20 cellular contexts compared by ENCODE assay signal in the genomic region with DNA sequence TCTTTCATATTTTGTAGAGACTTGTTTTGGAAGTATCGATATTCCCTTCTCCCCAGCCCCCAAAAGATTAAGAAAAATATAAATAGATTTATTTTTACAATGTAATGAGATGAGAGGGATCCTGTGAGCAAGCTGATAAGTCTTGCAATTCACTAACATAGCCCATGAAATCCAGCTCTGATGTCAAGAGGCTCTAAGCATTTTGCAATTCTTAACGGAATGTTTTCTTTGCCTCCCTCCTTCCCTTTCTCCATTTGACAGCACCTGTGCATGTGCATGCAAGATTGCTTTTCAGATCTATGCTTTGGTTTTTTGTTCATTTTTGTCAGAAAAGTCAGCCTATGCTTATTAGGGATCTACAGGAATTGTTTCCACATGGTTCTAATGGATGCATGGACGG.
"Had no signal": no experiment of that assay in that cellular context is flagged by ENCODE, and none has a peak within 500 bp of the region (broad histone marks: within the 10 kb centered on the region; RNA-seq: fewer than 3 reads in every experiment).

No MANE protein-coding gene starts in this region.

- DNase-seq: activated CD4-positive, alpha-beta T cell treated with anti-CD3 and anti-CD28 coated beads for 4 hours; activated CD8-positive, alpha-beta memory T cell treated with anti-CD3 and anti-CD28 coated beads, Interleukin-2, amount 50 U/mL, for 4 hours; activated CD8-positive, alpha-beta T cell treated with anti-CD3 and anti-CD28 coated beads for 36 hours; activated naive CD4-positive, alpha-beta T cell treated with anti-CD3 and anti-CD28 coated beads, Interleukin-2, amount 50 U/mL, for 16 hours; activated naive CD8-positive, alpha-beta T cell treated with anti-CD3 and anti-CD28 coated beads, Interleukin-2, amount 10 ng/mL, durations not matched to agents 7 days and 5 days; aorta; caudate nucleus; Kasumi-1; NCI-H1048; NCI-H1694; NCI-H2029; NCI-H2107; NCI-H2171 treated with DMSO at 0.1 percent for 48 hours; NCI-H345; NCI-H510A; NCI-H69; PC-3; SHP77 treated with DMSO at 0.1 percent for 48 hours had no signal

- H3K4me1 ChIP-seq: breast epithelium had no signal

- H3K9me3 ChIP-seq: breast epithelium had no signal

- H3K27me3 ChIP-seq: breast epithelium had no signal

- H3K27ac ChIP-seq: breast epithelium had no signal

- H3K36me3 Mint-ChIP-seq: activated naive CD8-positive, alpha-beta T cell treated with anti-CD3 and anti-CD28 coated beads, Interleukin-2, amount 10 ng/mL, durations not matched to agents 7 days and 5 days had no signal

- H3K36me3 ChIP-seq: breast epithelium had no signal

- H3K9me3 Mint-ChIP-seq: activated CD8-positive, alpha-beta T cell treated with anti-CD3 and anti-CD28 coated beads for 36 hours; activated naive CD8-positive, alpha-beta T cell treated with anti-CD3 and anti-CD28 coated beads, Interleukin-2, amount 10 ng/mL, durations not matched to agents 7 days and 5 days; T-helper 1 cell treated with Interleukin-12 subunit alpha and Interleukin-12 subunit beta and Interleukin-4 antibody, amounts not matched to agents 30 μg/mL and 1 μg/mL, for 36 hours had no signal

- H3K4me3 Mint-ChIP-seq: activated CD8-positive, alpha-beta T cell treated with anti-CD3 and anti-CD28 coated beads for 36 hours; activated naive CD8-positive, alpha-beta T cell treated with anti-CD3 and anti-CD28 coated beads, Interleukin-2, amount 10 ng/mL, durations not matched to agents 7 days and 5 days; T-helper 1 cell treated with Interleukin-12 subunit alpha and Interleukin-12 subunit beta and Interleukin-4 antibody, amounts not matched to agents 30 μg/mL and 1 μg/mL, for 36 hours had no signal

- H3K27ac Mint-ChIP-seq: activated CD8-positive, alpha-beta T cell treated with anti-CD3 and anti-CD28 coated beads for 36 hours; activated naive CD8-positive, alpha-beta T cell treated with anti-CD3 and anti-CD28 coated beads, Interleukin-2, amount 10 ng/mL, durations not matched to agents 7 days and 5 days; T-helper 1 cell treated with Interleukin-12 subunit alpha and Interleukin-12 subunit beta and Interleukin-4 antibody, amounts not matched to agents 30 μg/mL and 1 μg/mL, for 36 hours had no signal

- H3K4me3 ChIP-seq: breast epithelium had no signal
